In genomic region chr14:103659631-103660030, GRCh38 we compare ENCODE assay signal across 17 cellular contexts. TPM values are rescaled to one million over a fixed set of nuclear protein-coding genes. Genes with fewer than 3 reads are reported as not detected.
A peak's percentile ranks its signal among the peaks of the same experiment; 100 is the strongest.
DNase-seq lines count a peak whose midpoint lies in the region; ATAC-seq, FAIRE-seq and TF ChIP-seq lines count a peak whose summit lies in the region.
"Had no signal": no experiment of that assay in that cellular context is flagged by ENCODE, and none has a peak within 500 bp of the region (broad histone marks: within the 10 kb centered on the region; RNA-seq: fewer than 3 reads in every experiment).

No MANE protein-coding gene starts in this region.

- peak overlapping the region; percentile 5 for H3K27ac Mint-ChIP-seq in activated T-cell treated with anti-CD3 and anti-CD28 coated beads, Interleukin-2, amount 50 U/mL, for 24 hours
- peak overlapping the region; percentile 38 for H3K27ac Mint-ChIP-seq in osteocyte (ENCODE audit: unreplicated experiment)

- H3K27ac ChIP-seq in IMR-90 (ENCODE audit: insufficient read depth, low read length), result no peak overlapping the region
- no peak overlapping the region for H3K27ac ChIP-seq in GM12878 (ENCODE audit: control insufficient read depth, insufficient read depth)
- H3K27ac ChIP-seq: BLaER1 had no signal

- TF ChIP-seq CTCF in IMR-90 (conservative IDR thresholded peaks at IDR 0.05; ENCODE audit: low read depth, low read length) (no peak), GM12878 (IDR thresholded peaks at IDR 0.05 in 2 of 3, conservative IDR thresholded peaks at IDR 0.05 in 1 of 3; ENCODE audit: control insufficient read depth in 2 of 3, extremely low read depth in 1 of 3, insufficient read depth in 1 of 3, low read depth in 3 of 3, low read length in 3 of 3) (no peak), osteocyte (IDR thresholded peaks at IDR 0.05) (no peak)

- no peak overlapping the region for H2AK9ac ChIP-seq in IMR-90 (replicated peaks; ENCODE audit: low read depth, low read length, poor library complexity)

- H3K4me1 ChIP-seq in IMR-90 (ENCODE audit: control insufficient read depth, insufficient read depth, low read length) (peaks cover 29% of the 10 kb centered on the region), GM12878 (ENCODE audit: control insufficient read depth, insufficient read depth, low read length) (peaks cover 4% of the 10 kb centered on the region)
- H3K4me1 ChIP-seq: Caco-2 had no signal

- H2BK15ac ChIP-seq in IMR-90 (ENCODE audit: low read depth, low read length), result no peak overlapping the region

- H3K9me1 ChIP-seq in IMR-90 (ENCODE audit: insufficient read depth, low read length), result peaks cover 21% of the 10 kb centered on the region

- H4K20me1 ChIP-seq in IMR-90 (ENCODE audit: insufficient read depth, low read length) (peaks cover 31% of the 10 kb centered on the region), GM12878 (ENCODE audit: control insufficient read depth, insufficient read depth) (no peaks in the 10 kb centered on the region)

- CTCF ChIA-PET in IMR-90 (lab: Yijun Ruan, JAX), result no interaction called here
- CTCF ChIA-PET in GM12878 (lab: Yijun Ruan, JAX), result no interaction called here

- no peak overlapping the region for H3K9ac ChIP-seq in IMR-90 (ENCODE audit: low read depth, low read length)
- H3K9ac ChIP-seq in GM12878 (ENCODE audit: control insufficient read depth, insufficient read depth, low read length), result no peak overlapping the region
- H3K9ac ChIP-seq: BLaER1 had no signal

- no peak overlapping the region for H4K5ac ChIP-seq in IMR-90 (ENCODE audit: low read depth, low read length)

- ATAC-seq in IMR-90 (ENCODE audit: low read depth) (no peak), GM12878 (no peak), GM21423 (IDR thresholded peaks at IDR 0.05; ENCODE audit: unreplicated experiment) (no peak), Right ventricle myocardium inferior (no peak)

- H2BK5ac ChIP-seq in IMR-90 (ENCODE audit: low read depth, low read length, poor library complexity, severe bottlenecking), result peak overlapping the region; percentile 1

- H3K23ac ChIP-seq in IMR-90 (ENCODE audit: low read depth, low read length), result no peak overlapping the region

- peaks cover 84% of the 10 kb centered on the region for H3K36me3 Mint-ChIP-seq in activated T-cell treated with anti-CD3 and anti-CD28 coated beads, Interleukin-2, amount 50 U/mL, for 24 hours (ENCODE audit: low read depth)
- peaks cover 33% of the 10 kb centered on the region for H3K36me3 Mint-ChIP-seq in osteocyte (ENCODE audit: unreplicated experiment)

- H2AFZ ChIP-seq in IMR-90 (replicated peaks; ENCODE audit: low read length, poor library complexity), result no peak overlapping the region
- no peak overlapping the region for H2AFZ ChIP-seq in GM12878 (ENCODE audit: control insufficient read depth, low read depth, low read length)

- H3K36me3 ChIP-seq in IMR-90 (ENCODE audit: control insufficient read depth, insufficient read depth, low read length), result peaks cover 65% of the 10 kb centered on the region
- H3K36me3 ChIP-seq in GM12878 (ENCODE audit: control insufficient read depth in 2 of 2, insufficient read depth in 2 of 2, low read length in 1 of 2), result peaks cover 22 to 45% of the 10 kb centered on the region in 2 experiments

- dilution Hi-C loops in IMR-90 (cut with HindIII; ENCODE audit: low sequenced_read_pairs, unreplicated experiment), result no loop called here

- intact Hi-C loops in IMR-90 (cut with micrococcal nuclease), result no loop called here
- intact Hi-C loops in GM12878 (cut with micrococcal nuclease; ENCODE audit: unreplicated experiment), result no loop called here
- intact Hi-C loops in Right ventricle myocardium inferior (cut with DNase I), result no loop called here

- no peak overlapping the region for H3K18ac ChIP-seq in IMR-90 (ENCODE audit: low read depth, low read length)

- no peaks in the 10 kb centered on the region for H3K27me3 ChIP-seq in IMR-90 (ENCODE audit: control insufficient read depth, insufficient read depth, low read length)
- H3K27me3 ChIP-seq in GM12878 (replicated peaks in 1 of 2; ENCODE audit: control insufficient read depth in 2 of 2, insufficient read depth in 2 of 2, low read length in 1 of 2), result no peaks in the 10 kb centered on the region
- H3K27me3 ChIP-seq: BLaER1 had no signal

- H3K4me1 Mint-ChIP-seq in activated T-cell treated with anti-CD3 and anti-CD28 coated beads, Interleukin-2, amount 50 U/mL, for 24 hours (ENCODE audit: low read depth), result peaks cover 4% of the 10 kb centered on the region
- peaks cover 25% of the 10 kb centered on the region for H3K4me1 Mint-ChIP-seq in osteocyte (ENCODE audit: unreplicated experiment)

- H3K27me3 Mint-ChIP-seq in activated T-cell treated with anti-CD3 and anti-CD28 coated beads, Interleukin-2, amount 50 U/mL, for 24 hours, result no peaks in the 10 kb centered on the region
- no peaks in the 10 kb centered on the region for H3K27me3 Mint-ChIP-seq in osteocyte (ENCODE audit: unreplicated experiment)
- H3K27me3 Mint-ChIP-seq: CD8-positive, alpha-beta memory T cell had no signal

- H3K9me3 Mint-ChIP-seq in activated T-cell treated with anti-CD3 and anti-CD28 coated beads, Interleukin-2, amount 50 U/mL, for 24 hours, result no peaks in the 10 kb centered on the region
- H3K9me3 Mint-ChIP-seq in osteocyte (ENCODE audit: unreplicated experiment), result no peaks in the 10 kb centered on the region
- H3K9me3 Mint-ChIP-seq: CD8-positive, alpha-beta memory T cell had no signal

- no peaks in the 10 kb centered on the region for H3K9me3 ChIP-seq in IMR-90 (ENCODE audit: control insufficient read depth, insufficient read depth, low read length)
- no peaks in the 10 kb centered on the region for H3K9me3 ChIP-seq in GM12878 (replicated peaks; ENCODE audit: control insufficient read depth, insufficient read depth, low read length)
- H3K9me3 ChIP-seq: BLaER1, Caco-2 had no signal

- H2AK5ac ChIP-seq in IMR-90 (ENCODE audit: low read depth, low read length), result no peak overlapping the region

- RAD21 ChIA-PET in GM12878 (lab: Charles Lee; ENCODE audit: unreplicated experiment), result interaction anchor here (0.7 kb wide), 1 partner anchor 33 kb away, joined by 3 read pairs; no protein-coding TSS in a partner anchor

- peaks cover 2% of the 10 kb centered on the region for H3K79me2 ChIP-seq in GM12878 (ENCODE audit: control insufficient read depth, insufficient read depth, low read length)

- TF ChIP-seq POLR2A in IMR-90 (IDR thresholded peaks at IDR 0.05; ENCODE audit: low read depth, low read length), result no peak
- no peak for TF ChIP-seq POLR2A in GM12878 (IDR thresholded peaks at IDR 0.05; ENCODE audit: low read depth, low read length)

- no peak overlapping the region for H3K4me3 Mint-ChIP-seq in activated T-cell treated with anti-CD3 and anti-CD28 coated beads, Interleukin-2, amount 50 U/mL, for 24 hours
- H3K4me3 Mint-ChIP-seq in osteocyte (ENCODE audit: unreplicated experiment), result no peak overlapping the region
- H3K4me3 Mint-ChIP-seq: CD8-positive, alpha-beta memory T cell had no signal

- H3K4me2 ChIP-seq in IMR-90 (ENCODE audit: low read depth, low read length), result no peak overlapping the region
- H3K4me2 ChIP-seq in GM12878 (ENCODE audit: control insufficient read depth, insufficient read depth), result no peak overlapping the region
- H3K4me2 ChIP-seq: BLaER1 had no signal

- in situ Hi-C loops in IMR-90 (cut with MboI; ENCODE audit: low sequenced_read_pairs), result no loop called here
- in situ Hi-C loops in GM12878 (cut with MboI), result no loop called here

- H4K8ac ChIP-seq in IMR-90 (ENCODE audit: low read depth in 2 of 2, low read length in 2 of 2), result no peak overlapping the region

- peaks cover 44 to 77% of the 10 kb centered on the region in 2 experiments for H3K79me1 ChIP-seq in IMR-90 (ENCODE audit: low read depth in 1 of 2, low read length in 2 of 2)

- H2BK120ac ChIP-seq in IMR-90 (ENCODE audit: low read depth, low read length), result no peak overlapping the region

- no peak overlapping the region for H3K4ac ChIP-seq in IMR-90 (ENCODE audit: low read depth, low read length)

- no peak for FAIRE-seq in GM12878 (lab: Jason Lieb, UNC)
- FAIRE-seq: GM19239, H54 had no signal

- no peak for TF ChIP-seq RAD21 in IMR-90 (IDR thresholded peaks at IDR 0.05; ENCODE audit: low read length)
- TF ChIP-seq RAD21 in GM12878 (IDR thresholded peaks at IDR 0.05; ENCODE audit: insufficient read depth, low read depth, low read length), result no peak

- H4K91ac ChIP-seq in IMR-90 (ENCODE audit: insufficient read depth, low read depth, low read length), result no peak overlapping the region

- 87% methylated on average over 3 of the region's 7 CpGs; no CpG with 5 or more reads in 1 of the 2 experiments for WGBS in IMR-90 (ENCODE audit: extremely low coverage in 2 of 2, insufficient read length in 1 of 2), 2 experiments
- WGBS in GM12878 (ENCODE audit: insufficient coverage, insufficient replicate concordance, low lambda C conversion rate, missing lambda C conversion rate), result 91% methylated on average over 7 of the region's 7 CpGs

- H2BK20ac ChIP-seq in IMR-90 (ENCODE audit: low read depth, low read length), result no peak overlapping the region

- H3K14ac ChIP-seq in IMR-90 (replicated peaks; ENCODE audit: low read depth, low read length), result no peak overlapping the region

- SMC1A ChIA-PET in GM12878 (lab: Charles Lee; ENCODE audit: uncharacterized antibody, unreplicated experiment), result no interaction called here

- H3K4me3 ChIP-seq in IMR-90 (ENCODE audit: insufficient read depth, low read depth, low read length), result no peak overlapping the region
- H3K4me3 ChIP-seq in GM12878, result no peak overlapping the region
- H3K4me3 ChIP-seq: BLaER1 had no signal

- H3K56ac ChIP-seq in IMR-90 (ENCODE audit: extremely low read depth, insufficient read depth, low read length), result no peak overlapping the region

- TF ChIP-seq EP300 in GM12878 (IDR thresholded peaks at IDR 0.05; ENCODE audit: borderline replicate concordance in 1 of 2, control insufficient read depth in 1 of 2, low read depth in 2 of 2, low read length in 2 of 2), result no peak

- BruUV-seq in IMR-90 (replicated peaks; lab: Mats Ljungman, UMichigan), result no TSS peak
- TSS peak; percentile 24 for BruUV-seq in GM12878 (replicated peaks; lab: Mats Ljungman, UMichigan)

- POLR2A ChIA-PET in IMR-90 (lab: Charles Lee; ENCODE audit: unreplicated experiment), result no interaction called here
- POLR2A ChIA-PET in GM12878 (lab: Charles Lee), result no interaction called here

- DNase-seq in activated T-cell treated with anti-CD3 and anti-CD28 coated beads, Interleukin-2, amount 50 U/mL, for 24 hours, result no peak
- DNase-seq in activated T-cell treated with anti-CD3 and anti-CD28 coated beads, Interleukin-2, amount 50 U/mL, for 1 hour, result no peak
- DNase-seq in IMR-90, result no peak
- DNase-seq in GM12878 (ENCODE audit: low read depth, low spot score), result no peak
- no peak for DNase-seq in osteocyte (ENCODE audit: extremely low spot score, unreplicated experiment)
- DNase-seq in NCI-H2029 treated with DMSO at 0.1 percent for 48 hours (lab: John Stamatoyannopoulos, UW), result no peak
- no peak for DNase-seq in Right ventricle myocardium inferior (ENCODE audit: missing footprints)
- DNase-seq: 8988T; AML-193; Caco-2; CD8-positive, alpha-beta memory T cell; DND-41; GDM1 had no signal

RNA-seq across cellular contexts. Expression of gene KLC1, which starts 30.6 kb away (rescaled TPM):
- 101 and 139 TPM in 2 replicates for total RNA-seq in IMR-90 (2012; rRNA removed)
- polyA plus RNA-seq in IMR-90 (2012; rRNA removed), result 155 and 157 TPM in 2 replicates
- polyA plus RNA-seq in IMR-90 (2012; cell fraction: cytosol; rRNA removed), result 202 and 321 TPM in 2 replicates
- 401 and 574 TPM in 2 replicates for polyA plus RNA-seq in IMR-90 (2012; cell fraction: nucleus; rRNA removed; ENCODE audit: low replicate concordance)
- total RNA-seq in GM12878 (2013; cell fraction: nucleolus; rRNA removed), result 554 and 642 TPM in 2 replicates
- total RNA-seq in GM12878 (2014; rRNA removed), result 95.2 and 105 TPM in 2 replicates
- 68.9 and 71.4 TPM in 2 replicates for total RNA-seq in GM12878 (2014; rRNA removed; fragmentation: Illumina TruSeq; extraction: Trizol)
- total RNA-seq in GM12878 (2021), result 102 and 113 TPM in 2 replicates
- polyA plus RNA-seq in GM12878 (2011; ENCODE audit: low read depth), result 28.4 TPM
- 85.2 and 120 TPM in 2 replicates for polyA plus RNA-seq in GM12878 (2011; rRNA removed)
- polyA plus RNA-seq in GM12878 (2011; cell fraction: cytosol; rRNA removed), result 67.3 and 92.1 TPM in 2 replicates
- 163 and 232 TPM in 2 replicates for polyA plus RNA-seq in GM12878 (2011; cell fraction: nucleus; rRNA removed)
- polyA plus RNA-seq in GM12878 (2012), result 47.0 and 54.6 TPM in 2 replicates
- polyA plus RNA-seq in GM12878 (2014; fragmentation: Illumina TruSeq; extraction: Trizol), result 39.2 and 44.2 TPM in 2 replicates
- polyA plus RNA-seq in GM12878 (2014; fragmentation: Nextera tagmentation; extraction: Ambion mirVana), result 10 to 100 TPM in 1 of 2 experiments, 1 to 10 TPM in 1; 5.5 to 15.5 TPM
- polyA plus RNA-seq in GM12878 (2014; rRNA removed), result 137 and 140 TPM in 2 replicates
- polyA plus RNA-seq in GM12878 (2016; fragmentation: Nextera tagmentation; extraction: Ambion mirVana), result 10 to 100 TPM; 75.7 to 76.5 TPM
- 56.7 and 78.0 TPM in 2 replicates for polyA minus RNA-seq in GM12878 (2011; rRNA and poly(A)+ RNA removed)
- 26.9 and 31.3 TPM in 2 replicates for polyA minus RNA-seq in GM12878 (2011; cell fraction: cytosol; rRNA and poly(A)+ RNA removed)
- polyA minus RNA-seq in GM12878 (2011; cell fraction: nucleus; rRNA and poly(A)+ RNA removed), result 69.4 and 128 TPM in 2 replicates
- 186 and 211 TPM in 2 replicates for total RNA-seq in osteocyte
- total RNA-seq in Right ventricle myocardium inferior, result 151 TPM

RNA-seq across cellular contexts. Expression of gene XRCC3, which starts 55.6 kb away (rescaled TPM):
- total RNA-seq in IMR-90 (2012; rRNA removed) (7.5 and 8.1 TPM in 2 replicates), GM12878 (2014; rRNA removed) (48.2 and 50.9 TPM in 2 replicates), GM12878 (2014; rRNA removed; fragmentation: Illumina TruSeq; extraction: Trizol) (24.1 and 28.6 TPM in 2 replicates), GM12878 (2021) (35.8 and 44.8 TPM in 2 replicates), osteocyte (7.5 and 7.9 TPM in 2 replicates), Right ventricle myocardium inferior (2.8 TPM)
- polyA plus RNA-seq in IMR-90 (2012; rRNA removed) (9.0 and 9.5 TPM in 2 replicates), GM12878 (2011; rRNA removed) (19.0 and 25.6 TPM in 2 replicates), GM12878 (2014; fragmentation: Illumina TruSeq; extraction: Trizol) (52.0 and 55.3 TPM in 2 replicates), GM12878 (2014; fragmentation: Nextera tagmentation; extraction: Ambion mirVana) (under 1 TPM; 0.37 to 0.60 TPM), GM12878 (2014; rRNA removed) (40.9 and 45.1 TPM in 2 replicates), GM12878 (2016; fragmentation: Nextera tagmentation; extraction: Ambion mirVana) (10 to 100 TPM; 24.2 to 25.0 TPM)
- 5.3 and 5.5 TPM in 2 replicates for polyA plus RNA-seq in IMR-90 (2012; cell fraction: cytosol; rRNA removed)
- polyA plus RNA-seq in IMR-90 (2012; cell fraction: nucleus; rRNA removed; ENCODE audit: low replicate concordance), result 29.9 and 33.1 TPM in 2 replicates
- 37.4 and 45.4 TPM in 2 replicates for total RNA-seq in GM12878 (2013; cell fraction: nucleolus; rRNA removed)
- polyA plus RNA-seq in GM12878 (2011; ENCODE audit: low read depth), result 16.1 TPM
- polyA plus RNA-seq in GM12878 (2011; cell fraction: cytosol; rRNA removed), result 26.5 and 28.3 TPM in 2 replicates
- 52.9 and 76.1 TPM in 2 replicates for polyA plus RNA-seq in GM12878 (2011; cell fraction: nucleus; rRNA removed)
- polyA plus RNA-seq in GM12878 (2012), result 15.1 and 18.3 TPM in 2 replicates
- 12.0 and 19.9 TPM in 2 replicates for polyA minus RNA-seq in GM12878 (2011; rRNA and poly(A)+ RNA removed)
- 12.7 and 13.5 TPM in 2 replicates for polyA minus RNA-seq in GM12878 (2011; cell fraction: cytosol; rRNA and poly(A)+ RNA removed)
- 13.5 and 26.3 TPM in 2 replicates for polyA minus RNA-seq in GM12878 (2011; cell fraction: nucleus; rRNA and poly(A)+ RNA removed)

RNA-seq across cellular contexts. Expression of gene ZFYVE21, which starts 56.0 kb away (rescaled TPM):
- total RNA-seq in IMR-90 (2012; rRNA removed), result 41.2 and 41.4 TPM in 2 replicates
- polyA plus RNA-seq in IMR-90 (2012; rRNA removed), result 89.2 and 93.4 TPM in 2 replicates
- 107 and 145 TPM in 2 replicates for polyA plus RNA-seq in IMR-90 (2012; cell fraction: cytosol; rRNA removed)
- 83.4 and 98.8 TPM in 2 replicates for polyA plus RNA-seq in IMR-90 (2012; cell fraction: nucleus; rRNA removed; ENCODE audit: low replicate concordance)
- 39.5 and 43.2 TPM in 2 replicates for total RNA-seq in GM12878 (2013; cell fraction: nucleolus; rRNA removed)
- total RNA-seq in GM12878 (2014; rRNA removed), result 12.1 and 13.4 TPM in 2 replicates
- 8.3 and 9.3 TPM in 2 replicates for total RNA-seq in GM12878 (2014; rRNA removed; fragmentation: Illumina TruSeq; extraction: Trizol)
- total RNA-seq in GM12878 (2021), result 12.1 and 16.9 TPM in 2 replicates
- polyA plus RNA-seq in GM12878 (2011; ENCODE audit: low read depth), result 8.6 TPM
- 17.4 and 21.7 TPM in 2 replicates for polyA plus RNA-seq in GM12878 (2011; rRNA removed)
- polyA plus RNA-seq in GM12878 (2011; cell fraction: cytosol; rRNA removed), result 25.4 and 25.9 TPM in 2 replicates
- 37.3 and 44.3 TPM in 2 replicates for polyA plus RNA-seq in GM12878 (2011; cell fraction: nucleus; rRNA removed)
- polyA plus RNA-seq in GM12878 (2012), result 14.3 and 19.3 TPM in 2 replicates
- 7.9 and 9.1 TPM in 2 replicates for polyA plus RNA-seq in GM12878 (2014; fragmentation: Illumina TruSeq; extraction: Trizol)
- polyA plus RNA-seq in GM12878 (2014; fragmentation: Nextera tagmentation; extraction: Ambion mirVana), result 1 to 10 TPM in 1 of 2 experiments, under 1 TPM in 1; 0.79 to 3.1 TPM
- polyA plus RNA-seq in GM12878 (2014; rRNA removed), result 20.6 and 21.8 TPM in 2 replicates
- 10 to 100 TPM; 15.5 to 20.7 TPM for polyA plus RNA-seq in GM12878 (2016; fragmentation: Nextera tagmentation; extraction: Ambion mirVana)
- polyA minus RNA-seq in GM12878 (2011; rRNA and poly(A)+ RNA removed), result 7.6 and 14.9 TPM in 2 replicates
- 7.2 and 9.5 TPM in 2 replicates for polyA minus RNA-seq in GM12878 (2011; cell fraction: cytosol; rRNA and poly(A)+ RNA removed)
- polyA minus RNA-seq in GM12878 (2011; cell fraction: nucleus; rRNA and poly(A)+ RNA removed), result 8.5 and 17.4 TPM in 2 replicates
- total RNA-seq in osteocyte, result 48.9 and 52.9 TPM in 2 replicates
- 46.9 TPM for total RNA-seq in Right ventricle myocardium inferior
